ENCODE assay signal across 2 cellular contexts in genomic region chr15:70495988-70496387, GRCh38.
TF ChIP-seq lines count a peak whose summit lies in the region.

No MANE protein-coding gene starts in this region.

TF ChIP-seq in A549, 52 proteins besides CTCF, POLR2A, EP300 and RAD21:
- TF ChIP-seq HMGXB4 (CRISPR knock-in tag; IDR thresholded peaks at IDR 0.05; ENCODE audit: borderline replicate concordance) (no peak), PHF8 (IDR thresholded peaks at IDR 0.05; ENCODE audit: borderline replicate concordance, low read depth) (no peak), RFX5 (IDR thresholded peaks at IDR 0.05) (no peak), FOSB (CRISPR knock-in tag; IDR thresholded peaks at IDR 0.05) (no peak), ZNF302 (CRISPR knock-in tag; IDR thresholded peaks at IDR 0.05) (no peak), TFCP2L1 (CRISPR knock-in tag; IDR thresholded peaks at IDR 0.05) (no peak), EHMT2 (IDR thresholded peaks at IDR 0.05; ENCODE audit: low read depth) (no peak), RCOR1 (IDR thresholded peaks at IDR 0.05; ENCODE audit: low read depth, low read length) (no peak), USF2 (IDR thresholded peaks at IDR 0.05) (no peak), E2F6 (IDR thresholded peaks at IDR 0.05; ENCODE audit: borderline replicate concordance, low read depth) (no peak), CEBPB (IDR thresholded peaks at IDR 0.05) (no peak), NPAS2 (CRISPR knock-in tag; IDR thresholded peaks at IDR 0.05; ENCODE audit: borderline replicate concordance) (no peak), JUNB (IDR thresholded peaks at IDR 0.05) (no peak), PBX3 (IDR thresholded peaks at IDR 0.05) (no peak), RNF2 (IDR thresholded peaks at IDR 0.05; ENCODE audit: borderline replicate concordance, low read depth) (no peak)

TF ChIP-seq in IMR-90, 13 proteins besides CTCF, POLR2A, EP300 and RAD21:
- TF ChIP-seq RFX5 (IDR thresholded peaks at IDR 0.05; ENCODE audit: low read depth, low read length) (no peak), CEBPB (IDR thresholded peaks at IDR 0.05; ENCODE audit: low read depth, low read length) (no peak), MAFK (IDR thresholded peaks at IDR 0.05; ENCODE audit: low read depth, low read length) (no peak), BHLHE40 (IDR thresholded peaks at IDR 0.05; ENCODE audit: low read depth, low read length) (no peak), MAZ (IDR thresholded peaks at IDR 0.05; ENCODE audit: borderline replicate concordance, low read depth, low read length) (no peak), USF2 (IDR thresholded peaks at IDR 0.05; ENCODE audit: low read depth, low read length) (no peak), SMC3 (IDR thresholded peaks at IDR 0.05; ENCODE audit: low read depth, low read length) (no peak), RCOR1 (IDR thresholded peaks at IDR 0.05; ENCODE audit: insufficient replicate concordance, low read length) (no peak), MXI1 (IDR thresholded peaks at IDR 0.05; ENCODE audit: borderline replicate concordance, low read depth, low read length) (no peak)
- TF ChIP-seq, protein P1, sequence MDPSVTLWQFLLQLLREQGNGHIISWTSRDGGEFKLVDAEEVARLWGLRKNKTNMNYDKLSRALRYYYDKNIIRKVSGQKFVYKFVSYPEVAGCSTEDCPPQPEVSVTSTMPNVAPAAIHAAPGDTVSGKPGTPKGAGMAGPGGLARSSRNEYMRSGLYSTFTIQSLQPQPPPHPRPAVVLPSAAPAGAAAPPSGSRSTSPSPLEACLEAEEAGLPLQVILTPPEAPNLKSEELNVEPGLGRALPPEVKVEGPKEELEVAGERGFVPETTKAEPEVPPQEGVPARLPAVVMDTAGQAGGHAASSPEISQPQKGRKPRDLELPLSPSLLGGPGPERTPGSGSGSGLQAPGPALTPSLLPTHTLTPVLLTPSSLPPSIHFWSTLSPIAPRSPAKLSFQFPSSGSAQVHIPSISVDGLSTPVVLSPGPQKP (IDR thresholded peaks at IDR 0.05; ENCODE audit: borderline replicate concordance, low read depth, low read length), result no peak
